In the genomic region with DNA sequence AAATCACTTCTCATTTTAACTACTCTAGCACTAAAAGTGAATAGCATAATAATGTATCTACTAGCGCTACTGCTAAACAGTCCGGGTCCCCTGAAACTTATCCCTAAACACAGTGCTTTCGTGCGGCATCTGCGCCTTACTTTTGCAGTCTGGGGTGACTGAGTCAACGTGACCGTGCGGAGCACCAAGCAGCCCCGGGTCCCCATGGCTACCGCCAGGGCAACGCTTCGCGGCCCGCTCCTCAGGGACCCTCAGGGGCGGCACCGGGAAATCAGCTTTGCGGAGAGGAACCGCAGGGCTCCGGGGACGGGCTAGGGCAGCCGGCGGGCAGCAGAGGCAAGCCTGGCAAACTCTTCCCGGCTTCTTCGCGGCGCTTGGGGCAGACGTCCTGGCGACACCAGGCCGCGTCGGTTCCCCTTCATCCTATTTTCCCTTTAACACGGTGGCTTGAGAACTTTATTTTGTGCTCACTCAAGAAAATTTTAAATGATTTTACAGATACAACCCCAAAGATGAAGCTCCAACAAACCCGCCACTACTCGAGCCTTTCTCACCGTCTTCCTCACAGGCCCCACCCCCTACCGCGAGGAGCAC, we compare ENCODE assay signal across 8 cellular contexts. TPM values are rescaled to one million over a fixed set of nuclear protein-coding genes. Genes with fewer than 3 reads are reported as not detected.
DNase-seq lines count a peak whose midpoint lies in the region; TF ChIP-seq lines count a peak whose summit lies in the region.

No MANE protein-coding gene starts in this region.

- no peak for TF ChIP-seq CTCF in GM10266 (IDR thresholded peaks at IDR 0.05; ENCODE audit: control insufficient read depth, insufficient read depth, low read depth, missing control alignments)

- H3K4me3 ChIP-seq in H7 (ENCODE audit: insufficient read depth, low read depth, low read length) = peak overlapping the region; percentile 77

- H3K27me3 ChIP-seq in H7 (ENCODE audit: control insufficient read depth, insufficient read depth, low read length) = no peaks in the 10 kb centered on the region
- H3K27me3 ChIP-seq in layer of hippocampus (ENCODE audit: control insufficient read depth, insufficient read depth, low read length) = no peaks in the 10 kb centered on the region

- peak overlapping the region; percentile 100 for H3K27ac ChIP-seq in layer of hippocampus (ENCODE audit: low read depth, low read length)

- H3K36me3 ChIP-seq in H7 (replicated peaks; ENCODE audit: control insufficient read depth, insufficient read depth, low read length) = no peaks in the 10 kb centered on the region

- DNase-seq in GM10266 (ENCODE audit: extremely low spot score) = peak; percentile 63
- peak; percentile 74 for DNase-seq in H7
- DNase-seq in NAMALWA (ENCODE audit: low spot score) = peak; percentile 92
- DNase-seq in activated CD4-positive, CD25-positive, alpha-beta regulatory T cell (lab: John Stamatoyannopoulos, UW) = peak; percentile 15 to 39 (median 26)
- DNase-seq in cerebellar cortex (ENCODE audit: low spot score) = peak; percentile 47
- peak; percentile 50 for DNase-seq in stimulated activated CD4-positive, alpha-beta T cell treated with anti-CD3 and anti-CD28 coated beads, Interleukin-1b, Interleukin-23, amount 100 ng/mL, for 48 hours
- DNase-seq in glomerular visceral epithelial cell (ENCODE audit: extremely low spot score) = no peak

RNA-seq across cellular contexts. Expression of a gene that starts 0.8 kb away (rescaled TPM):
- total RNA-seq in H7 (2014; rRNA removed; shearing (Covaris generic)) = 58.9 and 89.9 TPM in 2 replicates
